26 cellular contexts compared by ENCODE assay signal in genomic region chr11:113947989-113948388, GRCh38. TPM values are rescaled to one million over a fixed set of nuclear protein-coding genes. Genes with fewer than 3 reads are reported as not detected.
"Had no signal": no experiment of that assay in that cellular context is flagged by ENCODE, and none has a peak within 500 bp of the region (broad histone marks: within the 10 kb centered on the region; RNA-seq: fewer than 3 reads in every experiment).

No MANE protein-coding gene starts in this region.

- H3K4me1 ChIP-seq: esophagus squamous epithelium, gastrocnemius medialis, heart left ventricle, upper lobe of left lung had no signal

- H3K27me3 ChIP-seq: upper lobe of left lung had no signal

- ATAC-seq: activated T-helper 17 cell treated with anti-CD3 and anti-CD28 coated beads, Interleukin-2, amount 50 U/mL, for 72 hours; gastrocnemius medialis; heart left ventricle; mucosa of descending colon; sciatic nerve; stimulated activated effector memory CD8-positive, alpha-beta T cell treated with anti-CD3 and anti-CD28 coated beads, Interleukin-12 subunit alpha, Interleukin-12 subunit beta, amount 100 ng/mL, for 72 hours had no signal

- H3K9me3 Mint-ChIP-seq: activated naive CD4-positive, alpha-beta T cell treated with anti-CD3 and anti-CD28 coated beads for 36 hours; activated naive CD8-positive, alpha-beta T cell treated with anti-CD3 and anti-CD28 coated beads, Interleukin-2, amount 10 ng/mL, durations not matched to agents 7 days and 5 days; activated T-cell treated with anti-CD3 and anti-CD28 coated beads, Interleukin-2, amount 50 U/mL, for 24 hours; activated T-helper 17 cell treated with anti-CD3 and anti-CD28 coated beads, Interleukin-2, amount 50 U/mL, for 72 hours; endodermal cell; neural crest cell; stimulated activated effector memory CD8-positive, alpha-beta T cell treated with anti-CD3 and anti-CD28 coated beads, Interleukin-12 subunit alpha, Interleukin-12 subunit beta, amount 100 ng/mL, for 72 hours had no signal

- H3K36me3 Mint-ChIP-seq: activated naive CD8-positive, alpha-beta T cell treated with anti-CD3 and anti-CD28 coated beads, Interleukin-2, amount 10 ng/mL, durations not matched to agents 7 days and 5 days; stimulated activated effector memory CD8-positive, alpha-beta T cell treated with anti-CD3 and anti-CD28 coated beads, Interleukin-12 subunit alpha, Interleukin-12 subunit beta, amount 100 ng/mL, for 72 hours had no signal

- H3K4me3 ChIP-seq: esophagus squamous epithelium, gastrocnemius medialis, heart left ventricle, mucosa of descending colon, upper lobe of left lung had no signal

- H3K27ac Mint-ChIP-seq: activated naive CD4-positive, alpha-beta T cell treated with anti-CD3 and anti-CD28 coated beads for 36 hours; activated naive CD8-positive, alpha-beta T cell treated with anti-CD3 and anti-CD28 coated beads, Interleukin-2, amount 10 ng/mL, durations not matched to agents 7 days and 5 days; activated T-cell treated with anti-CD3 and anti-CD28 coated beads, Interleukin-2, amount 50 U/mL, for 24 hours; activated T-helper 17 cell treated with anti-CD3 and anti-CD28 coated beads, Interleukin-2, amount 50 U/mL, for 72 hours; endodermal cell; stimulated activated effector memory CD8-positive, alpha-beta T cell treated with anti-CD3 and anti-CD28 coated beads, Interleukin-12 subunit alpha, Interleukin-12 subunit beta, amount 100 ng/mL, for 72 hours had no signal

- H3K27ac ChIP-seq: esophagus squamous epithelium, gastrocnemius medialis, heart left ventricle, upper lobe of left lung, WERI-Rb-1 had no signal

- H3K36me3 ChIP-seq: esophagus squamous epithelium, gastrocnemius medialis, heart left ventricle, upper lobe of left lung, WERI-Rb-1 had no signal

- H3K4me3 Mint-ChIP-seq: activated naive CD4-positive, alpha-beta T cell treated with anti-CD3 and anti-CD28 coated beads for 36 hours; activated naive CD8-positive, alpha-beta T cell treated with anti-CD3 and anti-CD28 coated beads, Interleukin-2, amount 10 ng/mL, durations not matched to agents 7 days and 5 days; activated T-cell treated with anti-CD3 and anti-CD28 coated beads, Interleukin-2, amount 50 U/mL, for 24 hours; activated T-helper 17 cell treated with anti-CD3 and anti-CD28 coated beads, Interleukin-2, amount 50 U/mL, for 72 hours; endodermal cell; neural crest cell; stimulated activated effector memory CD8-positive, alpha-beta T cell treated with anti-CD3 and anti-CD28 coated beads, Interleukin-12 subunit alpha, Interleukin-12 subunit beta, amount 100 ng/mL, for 72 hours had no signal

- DNase-seq: activated CD4-positive, alpha-beta T cell treated with anti-CD3 and anti-CD28 coated beads for 1 hour; activated naive CD4-positive, alpha-beta T cell treated with anti-CD3 and anti-CD28 coated beads for 36 hours; activated naive CD8-positive, alpha-beta T cell treated with anti-CD3 and anti-CD28 coated beads, Interleukin-2, amount 10 ng/mL, durations not matched to agents 7 days and 5 days; activated T-cell treated with anti-CD3 and anti-CD28 coated beads, Interleukin-2, amount 50 U/mL, for 24 hours; amygdala; cortex of kidney; endodermal cell; esophagus squamous epithelium; gastrocnemius medialis; heart left ventricle; mesendoderm; mucosa of descending colon; small intestine; stimulated activated CD4-positive, alpha-beta T cell treated with anti-CD3 and anti-CD28 coated beads, Interleukin-2, amount 100 ng/mL, for 24 hours; upper lobe of left lung; WERI-Rb-1 had no signal

- H3K4me1 Mint-ChIP-seq: activated naive CD8-positive, alpha-beta T cell treated with anti-CD3 and anti-CD28 coated beads, Interleukin-2, amount 10 ng/mL, durations not matched to agents 7 days and 5 days; activated T-helper 17 cell treated with anti-CD3 and anti-CD28 coated beads, Interleukin-2, amount 50 U/mL, for 72 hours; stimulated activated effector memory CD8-positive, alpha-beta T cell treated with anti-CD3 and anti-CD28 coated beads, Interleukin-12 subunit alpha, Interleukin-12 subunit beta, amount 100 ng/mL, for 72 hours had no signal

- H3K9me3 ChIP-seq: esophagus squamous epithelium, gastrocnemius medialis, heart left ventricle, mucosa of descending colon, upper lobe of left lung had no signal

RNA-seq across cellular contexts. Expression of gene HTR3A, which starts 26.9 kb away (rescaled TPM):
- total RNA-seq: activated naive CD4-positive, alpha-beta T cell treated with anti-CD3 and anti-CD28 coated beads for 36 hours; activated naive CD8-positive, alpha-beta T cell treated with anti-CD3 and anti-CD28 coated beads, Interleukin-2, amount 10 ng/mL, durations not matched to agents 7 days and 5 days; activated T-helper 17 cell treated with anti-CD3 and anti-CD28 coated beads, Interleukin-2, amount 50 U/mL, for 72 hours; cerebellum; esophagus squamous epithelium; gastrocnemius medialis; posterior vena cava; sciatic nerve; T-helper 2 cell treated with Interferon-gamma antibody and Interleukin-4, amounts not matched to agents 100 ng/mL and 5 ng/mL, for 36 hours; upper lobe of left lung had no signal

RNA-seq across cellular contexts. Expression of gene HTR3B, which starts 43.4 kb away (rescaled TPM):
- total RNA-seq: activated naive CD4-positive, alpha-beta T cell treated with anti-CD3 and anti-CD28 coated beads for 36 hours; activated naive CD8-positive, alpha-beta T cell treated with anti-CD3 and anti-CD28 coated beads, Interleukin-2, amount 10 ng/mL, durations not matched to agents 7 days and 5 days; activated T-helper 17 cell treated with anti-CD3 and anti-CD28 coated beads, Interleukin-2, amount 50 U/mL, for 72 hours; endodermal cell; gastrocnemius medialis; heart left ventricle; lower leg skin; mucosa of descending colon; omental fat pad; posterior vena cava; renal cortical epithelial cell; sciatic nerve; T-helper 2 cell treated with Interferon-gamma antibody and Interleukin-4, amounts not matched to agents 100 ng/mL and 5 ng/mL, for 36 hours; upper lobe of left lung had no signal
- polyA plus RNA-seq: heart left ventricle had no signal
